Comparison of ENCODE assay signal across 8 cellular contexts in the genomic region with DNA sequence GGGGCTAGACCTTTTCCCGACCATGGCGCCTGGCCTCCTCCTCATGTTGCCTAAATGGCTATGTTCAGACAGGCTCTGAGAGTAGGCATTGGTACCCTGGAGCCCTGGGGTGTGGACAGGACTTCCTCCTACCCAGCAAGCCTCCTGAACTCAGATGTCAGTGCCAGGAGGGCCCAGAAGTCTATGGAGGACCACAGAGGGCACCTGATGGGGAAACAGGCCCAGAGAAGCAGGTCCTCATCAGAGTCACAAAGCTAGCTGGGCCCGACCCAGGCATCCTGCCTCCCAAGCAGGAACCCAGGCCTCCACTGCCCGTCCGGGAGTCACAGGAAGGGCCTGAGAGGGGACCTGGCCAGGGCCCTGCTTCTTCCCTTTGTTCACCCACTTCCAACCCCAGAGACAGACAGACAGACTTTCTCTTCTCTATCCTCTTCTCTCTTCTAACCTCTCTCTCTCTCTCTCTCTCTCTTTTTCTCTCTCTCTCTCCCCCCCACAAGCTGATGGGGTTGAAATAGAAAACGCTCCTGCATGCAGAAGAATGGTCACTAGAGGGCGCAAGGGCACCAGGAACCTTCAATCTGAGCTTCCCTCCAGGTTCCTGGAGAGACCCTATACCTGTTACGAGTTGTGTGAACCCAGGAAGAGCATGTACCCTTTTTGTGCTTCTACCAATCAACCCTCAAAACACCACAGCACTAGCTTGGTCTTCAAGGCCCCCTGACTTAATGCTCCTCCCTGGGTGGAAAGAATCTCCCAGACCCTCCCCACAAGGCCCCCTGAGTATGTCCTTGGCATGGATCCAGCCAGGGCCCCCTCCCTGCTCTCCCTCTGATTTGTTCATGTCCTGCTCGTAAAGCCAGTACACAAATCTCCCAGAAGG. TPM values are rescaled to one million over a fixed set of nuclear protein-coding genes. Genes with fewer than 3 reads are reported as not detected.
DNase-seq lines count a peak whose midpoint lies in the region; ATAC-seq, FAIRE-seq and TF ChIP-seq lines count a peak whose summit lies in the region.

No MANE protein-coding gene starts in this region.

- ATAC-seq in Panc1, result peak; percentile 57
- peak; percentile 17 for ATAC-seq in stimulated activated naive CD8-positive, alpha-beta T cell treated with anti-CD3 and anti-CD28 coated beads, Interleukin-15, Interleukin-2, amounts not matched to agents 100 U/mL and 50 U/mL, for 24 hours
- no peak for ATAC-seq in GM21786 (IDR thresholded peaks at IDR 0.05; ENCODE audit: unreplicated experiment)

- POLR2A ChIA-PET in Panc1 (lab: Charles Lee), result interaction anchor here (0.5 kb wide), 1 partner anchor 84 kb away, joined by 5 read pairs; no protein-coding TSS in a partner anchor

- H2AFZ ChIP-seq in Karpas-422 (ENCODE audit: low read length), result no peak overlapping the region

- no peak overlapping the region for H3K9ac ChIP-seq in Karpas-422 (ENCODE audit: low read length)

- H3K4me1 ChIP-seq in Karpas-422 (ENCODE audit: low read length) (peaks cover 74% of the 10 kb centered on the region), Panc1 (ENCODE audit: control insufficient read depth, insufficient read depth, low read length) (peaks cover 19% of the 10 kb centered on the region), esophagus muscularis mucosa (peaks cover 23 to 58% (median 44%) of the 10 kb centered on the region in 4 donors)

- in situ Hi-C loops in Panc1 (cut with HindIII; ENCODE audit: low pct_unique_long_range_greater_than_20kb, low sequenced_read_pairs), result no loop called here

- H3K27ac ChIP-seq in Karpas-422 (ENCODE audit: low read length) (peak overlapping the region; percentile 31; the same call in 1 of the 2 replicates), Panc1 (ENCODE audit: low read length) (no peak overlapping the region), esophagus muscularis mucosa (replicated peaks in 1 of 4) (peak overlapping the region in 1 of 4 donors; percentile 3)

- DNase-seq in D721Med (ENCODE audit: insufficient read length, low spot score) (peak; percentile 88), Karpas-422 (peak; percentile 95), Panc1 (ENCODE audit: low read depth, low spot score) (peak; percentile 60), esophagus muscularis mucosa (ENCODE audit: extremely low spot score) (no peak), nephron progenitor cell (peak; percentile 82)
- peak; percentile 80 for DNase-seq in activated T-cell treated with anti-CD3 and anti-CD28 coated beads, Interleukin-2, amount 50 U/mL, for 24 hours
- DNase-seq in stimulated activated naive CD8-positive, alpha-beta T cell treated with anti-CD3 and anti-CD28 coated beads, Interleukin-15, Interleukin-2, amounts not matched to agents 100 U/mL and 50 U/mL, for 24 hours, result peak; percentile 80

- no peaks in the 10 kb centered on the region for H3K27me3 ChIP-seq in Karpas-422 (ENCODE audit: low read length)
- H3K27me3 ChIP-seq in Panc1 (ENCODE audit: control insufficient read depth, insufficient read depth, low read length), result no peaks in the 10 kb centered on the region
- H3K27me3 ChIP-seq in esophagus muscularis mucosa, result no peaks in the 10 kb centered on the region

- no peak for TF ChIP-seq POLR2A in esophagus muscularis mucosa (IDR thresholded peaks at IDR 0.05; ENCODE audit: low read depth)

- peaks cover 22% of the 10 kb centered on the region for H3K36me3 Mint-ChIP-seq in activated T-cell treated with anti-CD3 and anti-CD28 coated beads, Interleukin-2, amount 50 U/mL, for 24 hours (ENCODE audit: low read depth)
- H3K36me3 Mint-ChIP-seq in nephron progenitor cell (ENCODE audit: low read depth), result peaks cover 10% of the 10 kb centered on the region

- no peaks in the 10 kb centered on the region for H3K9me2 ChIP-seq in Karpas-422 (replicated peaks; ENCODE audit: insufficient read depth, low read length)

- no peak overlapping the region for H3K4me3 Mint-ChIP-seq in activated T-cell treated with anti-CD3 and anti-CD28 coated beads, Interleukin-2, amount 50 U/mL, for 24 hours
- H3K4me3 Mint-ChIP-seq in nephron progenitor cell, result no peak overlapping the region

- no peak for TF ChIP-seq EP300 in esophagus muscularis mucosa (IDR thresholded peaks at IDR 0.05)

- TF ChIP-seq CTCF in D721Med (IDR thresholded peaks at IDR 0.05; ENCODE audit: insufficient read depth, missing control alignments), result peak; percentile 96
- TF ChIP-seq CTCF in Panc1 (IDR thresholded peaks at IDR 0.05), result peak; percentile 96
- TF ChIP-seq CTCF in esophagus muscularis mucosa (IDR thresholded peaks at IDR 0.05), result peak; percentile 78 to 94 (median 94)
- TF ChIP-seq CTCF in nephron progenitor cell (IDR thresholded peaks at IDR 0.05), result peak; percentile 81

- H3K4me3 ChIP-seq in Karpas-422 (ENCODE audit: low read length) (no peak overlapping the region), Panc1 (ENCODE audit: low read depth in 2 of 2, low read length in 2 of 2) (no peak overlapping the region), esophagus muscularis mucosa (no peak overlapping the region)

- no TSS peak for BruUV-seq in Panc1 (replicated peaks; lab: Mats Ljungman, UMichigan)

- intact Hi-C loops in Panc1 (cut with micrococcal nuclease; ENCODE audit: unreplicated experiment), result loop anchor here (2.0 to 5.0 kb wide), 3 partner anchors 67 to 452 kb away; a partner anchor contains a TSS
- intact Hi-C loops in esophagus muscularis mucosa (cut with DNase I), result loop anchor here (1.0 to 10.0 kb wide), 3 partner anchors 68 to 450 kb away; a partner anchor contains a TSS

- FAIRE-seq in D721Med (lab: Jason Lieb, UNC), result no peak

- no peaks in the 10 kb centered on the region for H3K9me3 Mint-ChIP-seq in activated T-cell treated with anti-CD3 and anti-CD28 coated beads, Interleukin-2, amount 50 U/mL, for 24 hours
- no peaks in the 10 kb centered on the region for H3K9me3 Mint-ChIP-seq in nephron progenitor cell

- H3K36me3 ChIP-seq in Karpas-422 (ENCODE audit: insufficient read depth, low read length) (no peaks in the 10 kb centered on the region), Panc1 (ENCODE audit: control insufficient read depth, insufficient read depth, low read length) (no peaks in the 10 kb centered on the region), esophagus muscularis mucosa (peaks cover 0 to 14% (median 4%) of the 10 kb centered on the region in 4 donors)

- H4K20me1 ChIP-seq in Karpas-422 (ENCODE audit: insufficient read depth, low read depth, low read length), result peaks cover 34% of the 10 kb centered on the region

- H3K27me3 Mint-ChIP-seq in activated T-cell treated with anti-CD3 and anti-CD28 coated beads, Interleukin-2, amount 50 U/mL, for 24 hours, result no peaks in the 10 kb centered on the region
- H3K27me3 Mint-ChIP-seq in nephron progenitor cell (ENCODE audit: low read depth, poor library complexity), result peaks cover 3% of the 10 kb centered on the region

- H3K27ac Mint-ChIP-seq in activated T-cell treated with anti-CD3 and anti-CD28 coated beads, Interleukin-2, amount 50 U/mL, for 24 hours, result peak overlapping the region; percentile 73
- peak overlapping the region; percentile 17 for H3K27ac Mint-ChIP-seq in nephron progenitor cell

- H3K4me1 Mint-ChIP-seq in activated T-cell treated with anti-CD3 and anti-CD28 coated beads, Interleukin-2, amount 50 U/mL, for 24 hours (ENCODE audit: low read depth), result peaks cover 45% of the 10 kb centered on the region
- H3K4me1 Mint-ChIP-seq in nephron progenitor cell, result peaks cover 37% of the 10 kb centered on the region

- peaks cover 91% of the 10 kb centered on the region for H3K79me2 ChIP-seq in Karpas-422 (ENCODE audit: low read length)

- H3K4me2 ChIP-seq in Karpas-422 (ENCODE audit: low read depth, low read length, poor library complexity, severe bottlenecking), result no peak overlapping the region

- 45% methylated on average over 8 of the region's 9 CpGs for WGBS in esophagus muscularis mucosa

- CTCF ChIA-PET in Panc1 (lab: Charles Lee), result interaction anchor here (0.6 to 2.1 kb wide), 19 partner anchors 8 to 610 kb away, joined by 3 to 25 read pairs (median 4); a partner anchor contains a TSS

- H3K9me3 ChIP-seq in Karpas-422 (ENCODE audit: low read length) (no peaks in the 10 kb centered on the region), Panc1 (ENCODE audit: control insufficient read depth, insufficient read depth, low read depth, low read length) (no peaks in the 10 kb centered on the region), esophagus muscularis mucosa (no peaks in the 10 kb centered on the region)

RNA-seq across cellular contexts. Expression of a gene that starts 27.1 kb away (rescaled TPM):
- total RNA-seq in Karpas-422 (2014; rRNA removed; shearing (Covaris generic); ENCODE audit: low replicate concordance), result 76.1 and 103 TPM in 2 replicates
- 73.6 TPM for total RNA-seq in Panc1 (2021; ENCODE audit: unreplicated experiment)
- polyA plus RNA-seq in Panc1 (2012; ENCODE audit: insufficient read length), result 108 TPM
- 100 to 1,000 TPM in 3 of 4 donors, 10 to 100 TPM in 1; 83.7 to 115 (median 110) TPM for total RNA-seq in esophagus muscularis mucosa

RNA-seq across cellular contexts. Expression of a gene that starts 50.9 kb away (rescaled TPM):
- total RNA-seq in Karpas-422 (2014; rRNA removed; shearing (Covaris generic); ENCODE audit: low replicate concordance), result 1.8 and 10.4 TPM in 2 replicates
- total RNA-seq in Panc1 (2021; ENCODE audit: unreplicated experiment) (0.74 TPM), esophagus muscularis mucosa (10 to 100 TPM; 40.6 to 68.8 (median 47.6) TPM)
- 0.51 TPM for polyA plus RNA-seq in Panc1 (2012; ENCODE audit: insufficient read length)
